Comparison of ENCODE assay signal across 8 cellular contexts in the genomic region with DNA sequence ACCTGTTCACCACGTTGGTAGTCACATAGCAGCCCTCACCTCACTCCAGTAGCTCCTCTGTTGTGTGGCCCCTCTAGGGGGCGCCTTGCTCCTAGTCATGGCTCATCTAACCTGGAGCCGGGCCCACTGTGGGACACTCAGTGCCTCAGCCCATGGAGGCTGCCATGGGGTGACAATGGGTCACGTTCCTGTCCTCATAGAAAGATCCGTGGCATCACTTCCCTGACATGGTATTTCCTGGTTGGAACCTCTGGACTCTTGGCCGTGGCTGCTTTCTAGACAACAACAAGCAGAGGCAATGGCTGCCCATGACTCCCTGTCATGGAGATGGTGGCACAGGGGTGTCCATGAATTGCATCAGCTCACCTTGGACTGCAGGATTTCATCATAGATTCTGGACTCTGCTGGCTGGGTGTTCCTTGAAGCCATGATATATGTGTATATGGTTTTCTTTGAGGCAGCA. TPM values are rescaled to one million over a fixed set of nuclear protein-coding genes. Genes with fewer than 3 reads are reported as not detected.
DNase-seq lines count a peak whose midpoint lies in the region; ATAC-seq and TF ChIP-seq lines count a peak whose summit lies in the region.

No MANE protein-coding gene starts in this region.

- no peak for DNase-seq in GM06990 (ENCODE audit: extremely low read depth, insufficient read length)
- peak in 30 of 34 experiments; percentile 13 to 67 (median 49) for DNase-seq in T-cell
- DNase-seq in activated naive CD4-positive, alpha-beta T cell (lab: John Stamatoyannopoulos, UW), result peak in 3 of 4 experiments; percentile 9 to 45 (median 12)
- DNase-seq in stimulated activated CD4-positive, alpha-beta T cell treated with anti-CD3 and anti-CD28 coated beads, Interleukin-1b, Interleukin-23, amount 100 ng/mL, for 4 hours (ENCODE audit: low read depth in 2 of 2), result peak; percentile 49 to 55
- DNase-seq in esophagus muscularis mucosa (ENCODE audit: extremely low spot score), result no peak
- DNase-seq in nucleus accumbens (lab: John Stamatoyannopoulos, UW), result no peak
- no peak for DNase-seq in GM23248

- no peak overlapping the region for H3K4me2 ChIP-seq in GM23248 (ENCODE audit: unreplicated experiment)

- peak overlapping the region; percentile 55 to 67 for H3K27ac Mint-ChIP-seq in T-cell

- H3K4me3 ChIP-seq in GM06990 (replicated peaks; ENCODE audit: low read depth, low read length) (no peak overlapping the region), esophagus muscularis mucosa (no peak overlapping the region), GM23248 (no peak overlapping the region)

- peaks cover 26 to 54% (median 27%) of the 10 kb centered on the region in 3 donors for H3K4me1 Mint-ChIP-seq in T-cell

- no peaks in the 10 kb centered on the region for H3K27me3 ChIP-seq in GM06990 (replicated peaks; ENCODE audit: control insufficient read depth, insufficient read depth, low read length)
- H3K27me3 ChIP-seq in esophagus muscularis mucosa, result no peaks in the 10 kb centered on the region
- H3K27me3 ChIP-seq in GM23248 (replicated peaks; ENCODE audit: insufficient read depth), result no peaks in the 10 kb centered on the region

- H3K4me1 ChIP-seq in esophagus muscularis mucosa (no peaks in the 10 kb centered on the region), GM23248 (ENCODE audit: insufficient read depth) (no peaks in the 10 kb centered on the region)

- peak; percentile 71 for TF ChIP-seq CTCF in GM06990 (IDR thresholded peaks at IDR 0.05; ENCODE audit: insufficient read depth, low read length, poor library complexity, severe bottlenecking)
- no peak for TF ChIP-seq CTCF in esophagus muscularis mucosa (IDR thresholded peaks at IDR 0.05)

- POLR2A ChIA-PET in T-cell (lab: Charles Lee), result interaction anchor here in 1 of 2 donors (0.6 kb wide), 1 partner anchor 11 kb away, joined by 3 read pairs; no protein-coding TSS in a partner anchor

- H2AFZ ChIP-seq in GM23248, result no peak overlapping the region

- CTCF ChIA-PET in T-cell (lab: Charles Lee), result interaction anchor here (0.6 to 1.8 kb wide), 4 partner anchors 8 to 59 kb away, joined by 3 to 7 read pairs (median 4); no protein-coding TSS in a partner anchor

- H3K27ac ChIP-seq in esophagus muscularis mucosa (replicated peaks in 1 of 4) (no peak overlapping the region), GM23248 (no peak overlapping the region)

- no peaks in the 10 kb centered on the region for H3F3A ChIP-seq in GM23248 (ENCODE audit: insufficient read depth)

- intact Hi-C loops in esophagus muscularis mucosa (cut with DNase I), result no loop called here

- H3K27me3 Mint-ChIP-seq in T-cell, result no peaks in the 10 kb centered on the region

- no peaks in the 10 kb centered on the region for H4K20me1 ChIP-seq in GM23248 (ENCODE audit: insufficient read depth)

- H3K79me2 ChIP-seq in GM23248 (ENCODE audit: insufficient read depth), result no peaks in the 10 kb centered on the region

- H3K36me3 ChIP-seq in GM06990 (ENCODE audit: control insufficient read depth, insufficient read depth, low read length) (no peaks in the 10 kb centered on the region), esophagus muscularis mucosa (no peaks in the 10 kb centered on the region), GM23248 (ENCODE audit: low read depth) (no peaks in the 10 kb centered on the region)

- 66% methylated on average over 6 of the region's 6 CpGs for WGBS in esophagus muscularis mucosa
- 15 to 18% methylated on average over 6 of the region's 6 CpGs for WGBS in GM23248 (ENCODE audit: low coverage in 1 of 2, low lambda C conversion rate in 2 of 2, missing lambda C conversion rate in 2 of 2), 2 experiments

- in situ Hi-C loops in GM23248 (cut with MboI), result no loop called here

- H3K9me2 ChIP-seq in GM23248 (ENCODE audit: insufficient read depth), result no peaks in the 10 kb centered on the region

- H3K9ac ChIP-seq in GM23248, result no peak overlapping the region

- no peak for TF ChIP-seq EP300 in esophagus muscularis mucosa (IDR thresholded peaks at IDR 0.05)

- no peak overlapping the region for H3K4me3 Mint-ChIP-seq in T-cell

- no peaks in the 10 kb centered on the region for H3K9me3 ChIP-seq in esophagus muscularis mucosa
- H3K9me3 ChIP-seq in GM23248 (ENCODE audit: low read depth), result no peaks in the 10 kb centered on the region

- no peaks in the 10 kb centered on the region for H3K9me3 Mint-ChIP-seq in T-cell

- peak in 3 of 4 experiments; percentile 47 to 72 (median 64) for ATAC-seq in T-cell (replicated peaks in 1 of 4)
- no peak for ATAC-seq in HG02970 (IDR thresholded peaks at IDR 0.05; ENCODE audit: low FRiP score, unreplicated experiment)

- no peak for TF ChIP-seq POLR2A in esophagus muscularis mucosa (IDR thresholded peaks at IDR 0.05; ENCODE audit: low read depth)

- H3K36me3 Mint-ChIP-seq in T-cell, result peaks cover 67% of the 10 kb centered on the region

RNA-seq across cellular contexts. Expression of gene SLAMF6, which starts 27.5 kb away (rescaled TPM):
- total RNA-seq in T-cell, result 10 to 100 TPM; 39.9 to 53.0 (median 47.3) TPM
- 1 to 10 TPM in 2 of 4 donors, under 1 TPM in 2; 0.19 to 1.4 (median 0.87) TPM for total RNA-seq in esophagus muscularis mucosa
- total RNA-seq in GM23248 (2014; rRNA removed; shearing (Covaris generic)), result not detected in 2 replicates
- polyA plus RNA-seq in GM23248 (2016; fragmentation: Nextera tagmentation; extraction: Ambion mirVana), result not detected in 2 replicates

RNA-seq across cellular contexts. Expression of gene CD84, which starts 28.7 kb away (rescaled TPM):
- total RNA-seq in T-cell (10 to 100 TPM; 47.5 to 97.4 (median 51.8) TPM), esophagus muscularis mucosa (1 to 10 TPM; 2.7 to 7.3 (median 4.7) TPM)
- not detected in 2 replicates for total RNA-seq in GM23248 (2014; rRNA removed; shearing (Covaris generic))
- polyA plus RNA-seq in GM23248 (2016; fragmentation: Nextera tagmentation; extraction: Ambion mirVana), result not detected in 2 replicates

Comparison
In these comparisons a context has a peak if more than half of its experiments do, and no peak if none do; other contexts are left out.
1. DNase-seq: peak in T-cell (30 of 34), activated naive CD4-positive, alpha-beta T cell (3 of 4) and stimulated activated CD4-positive, alpha-beta T cell treated with anti-CD3 and anti-CD28 coated beads, Interleukin-1b, Interleukin-23, amount 100 ng/mL, for 4 hours (2 of 2); none in GM06990 (single experiment), esophagus muscularis mucosa (single experiment), nucleus accumbens (0 of 56) and GM23248 (single experiment).
2. RNA of gene SLAMF6, which starts 27.5 kb away (total RNA-seq): 39.9 to 53.0 TPM in T-cell; 0.19 to 1.4 TPM in esophagus muscularis mucosa and not detected in GM23248; every median in the first group is over 10 times any median in the second.
3. RNA of gene CD84, which starts 28.7 kb away (total RNA-seq): 47.5 to 97.4 TPM in T-cell; 2.7 to 7.3 TPM in esophagus muscularis mucosa and not detected in GM23248; every median in the first group is over 4 times any median in the second.